Comparison of ENCODE assay signal across 16 cellular contexts in genomic region chr22:22348815-22349454, GRCh38.
"Had no signal": no experiment of that assay in that cellular context is flagged by ENCODE, and none has a peak within 500 bp of the region (broad histone marks: within the 10 kb centered on the region; RNA-seq: fewer than 3 reads in every experiment).

No MANE protein-coding gene starts in this region.

- H3K4me3 ChIP-seq: coronary artery, heart left ventricle, psoas muscle, spleen, thoracic aorta had no signal

- H3K9me3 Mint-ChIP-seq: naive thymus-derived CD4-positive, alpha-beta T cell; stimulated activated memory B cell treated with anti-CD40 and anti-IgM and Interleukin-4, amounts not matched to agents 10 μg/mL and 1 μg/mL and 100 μg/mL, for 72 hours; stimulated activated naive CD8-positive, alpha-beta T cell treated with anti-CD3 and anti-CD28 coated beads, Interleukin-15, Interleukin-2, amounts not matched to agents 100 ng/mL and 50 ng/mL, for 24 hours had no signal

- H3K4me1 ChIP-seq: heart left ventricle, psoas muscle had no signal

- H3K27me3 Mint-ChIP-seq: stimulated activated memory B cell treated with anti-CD40 and anti-IgM and Interleukin-4, amounts not matched to agents 10 μg/mL and 1 μg/mL and 100 μg/mL, for 72 hours had no signal

- H3K4me3 Mint-ChIP-seq: naive thymus-derived CD4-positive, alpha-beta T cell; stimulated activated memory B cell treated with anti-CD40 and anti-IgM and Interleukin-4, amounts not matched to agents 10 μg/mL and 1 μg/mL and 100 μg/mL, for 72 hours; stimulated activated naive CD8-positive, alpha-beta T cell treated with anti-CD3 and anti-CD28 coated beads, Interleukin-15, Interleukin-2, amounts not matched to agents 100 ng/mL and 50 ng/mL, for 24 hours had no signal

- H3K27ac Mint-ChIP-seq: naive thymus-derived CD4-positive, alpha-beta T cell; stimulated activated memory B cell treated with anti-CD40 and anti-IgM and Interleukin-4, amounts not matched to agents 10 μg/mL and 1 μg/mL and 100 μg/mL, for 72 hours; stimulated activated naive CD8-positive, alpha-beta T cell treated with anti-CD3 and anti-CD28 coated beads, Interleukin-15, Interleukin-2, amounts not matched to agents 100 ng/mL and 50 ng/mL, for 24 hours had no signal

- H3K9me3 ChIP-seq: heart left ventricle, neutrophil, psoas muscle, spleen, thoracic aorta had no signal

- H3K36me3 Mint-ChIP-seq: naive thymus-derived CD4-positive, alpha-beta T cell; stimulated activated memory B cell treated with anti-CD40 and anti-IgM and Interleukin-4, amounts not matched to agents 10 μg/mL and 1 μg/mL and 100 μg/mL, for 72 hours had no signal

- H3K36me3 ChIP-seq: heart left ventricle, neutrophil, spleen, thoracic aorta had no signal

- H3K27ac ChIP-seq: coronary artery, heart left ventricle, neutrophil, psoas muscle, spleen, thoracic aorta had no signal

- ATAC-seq: naive thymus-derived CD4-positive, alpha-beta T cell; psoas muscle; sciatic nerve had no signal

- DNase-seq: effector CD8-positive, alpha-beta T cell; heart left ventricle; mammary epithelial cell; psoas muscle; spleen; stimulated activated CD4-positive, alpha-beta T cell treated with anti-CD3 and anti-CD28 coated beads, Interleukin-15, amount 100 ng/mL, for 24 hours; stimulated activated CD4-positive, alpha-beta T cell treated with anti-CD3 and anti-CD28 coated beads, Interleukin-1b, Interleukin-23, amount 100 ng/mL, for 48 hours; stimulated activated CD4-positive, alpha-beta T cell treated with anti-CD3 and anti-CD28 coated beads, Interleukin-4, amount 100 ng/mL, for 24 hours; trophoblast cell had no signal
